15 cellular contexts compared by ENCODE assay signal in the genomic region with DNA sequence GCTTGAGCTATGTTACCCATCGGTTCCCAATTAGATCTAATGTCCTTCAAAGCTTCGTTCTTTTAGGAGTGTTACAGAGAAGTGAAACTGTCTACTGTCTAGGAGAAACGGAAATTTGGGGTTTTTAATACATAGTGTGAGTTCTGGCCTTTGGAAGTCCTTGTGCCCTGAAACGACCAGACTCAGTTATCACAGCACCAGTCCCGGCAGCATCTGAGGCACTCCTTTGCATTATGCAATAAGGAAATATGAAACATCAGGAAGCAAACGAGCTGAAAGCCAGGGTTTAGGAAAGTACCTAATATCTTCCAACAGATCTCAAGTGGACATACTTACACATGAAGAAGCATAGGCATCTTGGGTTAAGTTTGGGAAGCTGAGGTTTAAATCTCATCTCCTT.
DNase-seq lines count a peak whose midpoint lies in the region; ATAC-seq, FAIRE-seq and TF ChIP-seq lines count a peak whose summit lies in the region.
"Had no signal": no experiment of that assay in that cellular context is flagged by ENCODE, and none has a peak within 500 bp of the region (broad histone marks: within the 10 kb centered on the region; RNA-seq: fewer than 3 reads in every experiment).

No MANE protein-coding gene starts in this region.

- POLR2A ChIA-PET in H1 (lab: Charles Lee; ENCODE audit: partially characterized antibody) = no interaction called here

- no peak overlapping the region for H3K4ac ChIP-seq in H1 (replicated peaks; ENCODE audit: insufficient read length, low read depth, low read length)

- intact Hi-C loops in mucosa of descending colon (cut with DNase I, micrococcal nuclease) = no loop called here

- H3K27me3 ChIP-seq in BLaER1 treated with 17β-estradiol and CSF1 and Interleukin-3, amounts not matched to agents 10 nM and 100 nM = peaks cover 0 to 51% (median 0%) of the 10 kb centered on the region in 11 experiments; a peak in 5 of 22 replicates
- peaks cover 0 to 1% (median 0%) of the 10 kb centered on the region in 4 experiments; a peak in 1 of 7 replicates for H3K27me3 ChIP-seq in H1 (replicated peaks in 1 of 4; ENCODE audit: control insufficient read depth in 3 of 4, extremely low read depth in 1 of 4, insufficient read depth in 3 of 4, low read length in 3 of 4)
- no peaks in the 10 kb centered on the region for H3K27me3 ChIP-seq in H7 (ENCODE audit: control insufficient read depth, insufficient read depth, low read length)

- TF ChIP-seq POLR2A in H1 (IDR thresholded peaks at IDR 0.05; ENCODE audit: control extremely low read depth in 1 of 2, low read depth in 2 of 2, low read length in 2 of 2) = no peak

- no peak overlapping the region for H3K56ac ChIP-seq in H1 (replicated peaks; ENCODE audit: insufficient read length, low read depth, low read length)

- no peaks in the 10 kb centered on the region for H3K79me2 ChIP-seq in H1 (ENCODE audit: control insufficient read depth in 1 of 2, insufficient read depth in 2 of 2, low read length in 2 of 2)

- no peak for FAIRE-seq in H1 (lab: Jason Lieb, UNC)
- FAIRE-seq: frontal cortex had no signal

- H3K36me3 ChIP-seq in BLaER1 treated with 17β-estradiol and CSF1 and Interleukin-3, amounts not matched to agents 10 nM and 100 nM = no peaks in the 10 kb centered on the region
- H3K36me3 ChIP-seq in H1 (ENCODE audit: control insufficient read depth in 2 of 4, insufficient read depth in 4 of 4, low read length in 3 of 4) (no peaks in the 10 kb centered on the region), mucosa of descending colon (ENCODE audit: low read depth) (no peaks in the 10 kb centered on the region), H7 (replicated peaks; ENCODE audit: control insufficient read depth, insufficient read depth, low read length) (no peaks in the 10 kb centered on the region)

- no peak overlapping the region for H2BK15ac ChIP-seq in H1 (ENCODE audit: low read length)

- H3K9me3 ChIP-seq in BLaER1 treated with 17β-estradiol and CSF1 and Interleukin-3, amounts not matched to agents 10 nM and 100 nM (replicated peaks in 1 of 11) = no peaks in the 10 kb centered on the region
- H3K9me3 ChIP-seq in H1 (ENCODE audit: insufficient read depth in 2 of 2, low read depth in 1 of 2, low read length in 1 of 2) = no peaks in the 10 kb centered on the region
- no peaks in the 10 kb centered on the region for H3K9me3 ChIP-seq in mucosa of descending colon

- no peak overlapping the region for H3K14ac ChIP-seq in H1 (ENCODE audit: insufficient read length)

- no peak overlapping the region for H3K4me3 ChIP-seq in BLaER1 treated with 17β-estradiol and CSF1 and Interleukin-3, amounts not matched to agents 10 nM and 100 nM
- no peak overlapping the region for H3K4me3 ChIP-seq in H1 (ENCODE audit: extremely low read depth in 1 of 4, insufficient read depth in 2 of 4, low read depth in 3 of 4, low read length in 4 of 4)
- no peak overlapping the region for H3K4me3 ChIP-seq in mucosa of descending colon
- H3K4me3 ChIP-seq in H7 (ENCODE audit: insufficient read depth, low read depth, low read length) = no peak overlapping the region

- peaks cover 19 to 28% (median 23%) of the 10 kb centered on the region in 10 experiments for H3K4me1 ChIP-seq in BLaER1 treated with 17β-estradiol and CSF1 and Interleukin-3, amounts not matched to agents 10 nM and 100 nM
- peaks cover 4 to 12% (median 8%) of the 10 kb centered on the region in 4 experiments; a peak in 6 of 7 replicates for H3K4me1 ChIP-seq in H1 (replicated peaks in 1 of 4; ENCODE audit: control insufficient read depth in 3 of 4, insufficient read depth in 4 of 4, low read length in 3 of 4)
- H3K4me1 ChIP-seq in mucosa of descending colon (ENCODE audit: low read depth) = peaks cover 7% of the 10 kb centered on the region

- no peak overlapping the region for H4K91ac ChIP-seq in H1 (replicated peaks; ENCODE audit: insufficient read length, low read length)

- H3K23me2 ChIP-seq in H1 (ENCODE audit: low read depth, low read length) = no peaks in the 10 kb centered on the region

- no peak overlapping the region for H2AFZ ChIP-seq in H1 (ENCODE audit: low read length)

- H2BK12ac ChIP-seq in H1 (ENCODE audit: low read depth, low read length) = no peak overlapping the region; the same call in 1 of the 2 replicates

- no peak overlapping the region for H2AK5ac ChIP-seq in H1 (ENCODE audit: low read depth, low read length)

- H3K4me2 ChIP-seq in BLaER1 treated with 17β-estradiol and CSF1 and Interleukin-3, amounts not matched to agents 10 nM and 100 nM = peak overlapping the region; percentile 45 to 84 (median 69)
- H3K4me2 ChIP-seq in H1 (ENCODE audit: insufficient read depth in 1 of 2, low read depth in 2 of 2, low read length in 2 of 2) = no peak overlapping the region

- H3K79me1 ChIP-seq in H1 (ENCODE audit: low read depth, low read length) = no peaks in the 10 kb centered on the region

- H3K23ac ChIP-seq in H1 (ENCODE audit: insufficient read length) = no peak overlapping the region

- peak; percentile 44 for DNase-seq in NCI-H226
- no peak for DNase-seq in H1 (ENCODE audit: low read depth in 1 of 2, low spot score in 2 of 2)
- peak in 1 of 3 donors; percentile 72 for DNase-seq in mucosa of descending colon
- DNase-seq in Kasumi-1 (lab: John Stamatoyannopoulos, UW) = no peak
- no peak for DNase-seq in COLO829 (ENCODE audit: low spot score)
- DNase-seq in H7 = no peak
- no peak for DNase-seq in DMS 273 treated with DMSO at 0.1 percent for 48 hours (lab: John Stamatoyannopoulos, UW)
- DNase-seq: activated naive CD4-positive, alpha-beta T cell treated with anti-CD3 and anti-CD28 coated beads, Interleukin-2, amount 50 U/mL, for 16 hours; CD4-positive, alpha-beta memory T cell; occipital lobe; stimulated activated CD4-positive, alpha-beta T cell treated with anti-CD3 and anti-CD28 coated beads, Interleukin-2, amount 100 ng/mL, for 24 hours had no signal

- ATAC-seq in mucosa of descending colon = peak; percentile 97
- ATAC-seq: left lobe of liver; stimulated activated memory B cell treated with anti-CD40 and anti-IgM and Interleukin-4, amounts not matched to agents 10 μg/mL and 1 μg/mL and 100 μg/mL, for 72 hours had no signal

- no peak overlapping the region for H3K18ac ChIP-seq in H1 (ENCODE audit: extremely low read depth, low read length)

- H4K5ac ChIP-seq in H1 (ENCODE audit: insufficient read length, low read depth, low read length) = no peak overlapping the region

- TF ChIP-seq CTCF in H1 (IDR thresholded peaks at IDR 0.05; ENCODE audit: control extremely low read depth in 1 of 3, insufficient read depth in 1 of 3, low read depth in 1 of 3, low read length in 3 of 3) = no peak
- TF ChIP-seq CTCF in mucosa of descending colon (IDR thresholded peaks at IDR 0.05) = no peak

- 86% methylated on average over 6 of the region's 6 CpGs; no CpG with 5 or more reads in 1 of the 2 experiments for WGBS in H1 (ENCODE audit: extremely low coverage in 1 of 2, insufficient coverage in 1 of 2, insufficient read length in 1 of 2, insufficient replicate concordance in 2 of 2, low coverage in 1 of 2, low lambda C conversion rate in 2 of 2, missing lambda C conversion rate in 1 of 2), 2 experiments

- H2BK5ac ChIP-seq in H1 (ENCODE audit: low read depth, low read length) = peak overlapping the region; percentile 80; the same call in 1 of the 2 replicates

- H3K27ac ChIP-seq in BLaER1 treated with 17β-estradiol and CSF1 and Interleukin-3, amounts not matched to agents 10 nM and 100 nM = peak overlapping the region in 2 of 11 experiments; percentile 19 to 30; a peak in 2 of 22 replicates
- H3K27ac ChIP-seq in H1 (ENCODE audit: low read depth, low read length) = no peak overlapping the region

- H2BK120ac ChIP-seq in H1 (replicated peaks; ENCODE audit: low read depth, low read length) = no peak overlapping the region

- CTCF ChIA-PET in H1 (lab: Charles Lee; ENCODE audit: partially characterized antibody) = interaction anchor here (1.2 kb wide), 1 partner anchor 130 kb away, joined by 4 read pairs; no protein-coding TSS in a partner anchor

- no peak overlapping the region for H4K8ac ChIP-seq in H1 (ENCODE audit: extremely low read depth, insufficient read depth, low read length)

- H2BK20ac ChIP-seq in H1 (ENCODE audit: low read length) = no peak overlapping the region

- H3K9ac ChIP-seq in BLaER1 treated with 17β-estradiol and CSF1 and Interleukin-3, amounts not matched to agents 10 nM and 100 nM = no peak overlapping the region
- no peak overlapping the region for H3K9ac ChIP-seq in H1 (replicated peaks in 1 of 4; ENCODE audit: extremely low read depth in 1 of 4, low read depth in 3 of 4, low read length in 3 of 4)

- TF ChIP-seq EP300 in H1 (IDR thresholded peaks at IDR 0.05; ENCODE audit: borderline replicate concordance in 1 of 2, low read depth in 2 of 2, low read length in 2 of 2) = no peak

- H4K20me1 ChIP-seq in BLaER1 treated with 17β-estradiol and CSF1 and Interleukin-3, amounts not matched to agents 10 nM and 100 nM = peaks cover 0 to 9% (median 0%) of the 10 kb centered on the region in 11 experiments; a peak in 1 of 22 replicates
- H4K20me1 ChIP-seq in H1 (replicated peaks in 1 of 2; ENCODE audit: control insufficient read depth in 1 of 2, insufficient read depth in 2 of 2, low read length in 2 of 2) = no peaks in the 10 kb centered on the region

- no peak for TF ChIP-seq RAD21 in H1 (IDR thresholded peaks at IDR 0.05 in 1 of 2, conservative IDR thresholded peaks at IDR 0.05 in 1 of 2; ENCODE audit: low read depth in 2 of 2, low read length in 2 of 2)

TF ChIP-seq in H1, 55 proteins besides CTCF, POLR2A, EP300 and RAD21 (continues in another document):
- TF ChIP-seq KDM1A (IDR thresholded peaks at IDR 0.05; ENCODE audit: borderline replicate concordance, low read length) (no peak), EZH2 (IDR thresholded peaks at IDR 0.05; ENCODE audit: low read depth, low read length, severe bottlenecking) (no peak)
- TF ChIP-seq, protein P1, sequence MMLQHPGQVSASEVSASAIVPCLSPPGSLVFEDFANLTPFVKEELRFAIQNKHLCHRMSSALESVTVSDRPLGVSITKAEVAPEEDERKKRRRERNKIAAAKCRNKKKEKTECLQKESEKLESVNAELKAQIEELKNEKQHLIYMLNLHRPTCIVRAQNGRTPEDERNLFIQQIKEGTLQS (IDR thresholded peaks at IDR 0.05; ENCODE audit: insufficient read depth, low read depth, low read length) = no peak

Comparison
In these comparisons a context has a peak if more than half of its experiments do, and no peak if none do; other contexts are left out.
1. H3K4me2 ChIP-seq: peak in BLaER1 treated with 17β-estradiol and CSF1 and Interleukin-3, amounts not matched to agents 10 nM and 100 nM (11 of 11); none in H1 (0 of 2).